ENCODE assay signal across 10 cellular contexts in the genomic region with DNA sequence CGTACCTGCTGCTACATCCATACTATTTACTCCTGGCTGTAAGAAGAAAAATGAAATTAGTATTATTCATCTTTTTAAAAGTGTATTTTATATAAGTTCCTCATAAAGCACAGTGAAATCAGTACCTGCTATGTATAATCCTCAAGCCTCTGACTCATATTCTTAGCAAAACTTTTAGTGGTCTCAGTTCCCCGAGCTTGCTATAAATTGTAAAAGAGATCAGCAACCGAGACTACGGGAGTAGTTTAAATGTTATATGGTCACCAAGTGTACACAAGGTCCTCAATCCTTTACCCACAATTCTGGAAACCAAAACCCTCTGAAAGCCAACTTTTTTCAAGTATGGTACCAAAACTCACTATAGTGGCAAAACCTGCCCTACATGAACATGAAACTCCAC. TPM values are rescaled to one million over a fixed set of nuclear protein-coding genes. Genes with fewer than 3 reads are reported as not detected.
DNase-seq lines count a peak whose midpoint lies in the region; ATAC-seq, FAIRE-seq and TF ChIP-seq lines count a peak whose summit lies in the region.
"Had no signal": no experiment of that assay in that cellular context is flagged by ENCODE, and none has a peak within 500 bp of the region (broad histone marks: within the 10 kb centered on the region; RNA-seq: fewer than 3 reads in every experiment).

No MANE protein-coding gene starts in this region.

- TSS peak; percentile 12 for BruUV-seq in K562 (replicated peaks; lab: Mats Ljungman, UMichigan)

- H2BK12ac ChIP-seq in trophoblast cell (ENCODE audit: low read length) = no peak overlapping the region

- no peak overlapping the region for H2AFZ ChIP-seq in K562 (ENCODE audit: low read depth, low read length)
- H2AFZ ChIP-seq in trophoblast cell (ENCODE audit: insufficient read depth, low read length, poor library complexity) = no peak overlapping the region

- no peaks in the 10 kb centered on the region for H3K79me1 ChIP-seq in trophoblast cell (ENCODE audit: low read length)

- H4K12ac ChIP-seq in trophoblast cell (ENCODE audit: low read depth, low read length) = no peak overlapping the region

- H2BK5ac ChIP-seq in trophoblast cell (ENCODE audit: low read depth, low read length, poor library complexity) = no peak overlapping the region

- TF ChIP-seq CTCF in K562 (IDR thresholded peaks at IDR 0.05 in 2 of 3, conservative IDR thresholded peaks at IDR 0.05 in 1 of 3; ENCODE audit: insufficient read depth in 2 of 3, low read depth in 1 of 3, low read length in 3 of 3) = no peak

- H3K23ac ChIP-seq in trophoblast cell (ENCODE audit: low read length) = no peak overlapping the region

- no peak overlapping the region for H3K4ac ChIP-seq in trophoblast cell (ENCODE audit: low read depth, low read length)

- in situ Hi-C loops in K562 (cut with MboI) = no loop called here

- no peak overlapping the region for H3K14ac ChIP-seq in trophoblast cell (ENCODE audit: low read length)

- H3K27me3 ChIP-seq in K562 (ENCODE audit: control insufficient read depth in 2 of 2, insufficient read depth in 2 of 2, low read length in 2 of 2) = no peaks in the 10 kb centered on the region
- no peaks in the 10 kb centered on the region for H3K27me3 ChIP-seq in small intestine (ENCODE audit: control insufficient read depth in 2 of 2, insufficient read depth in 2 of 2, low read length in 2 of 2)
- no peaks in the 10 kb centered on the region for H3K27me3 ChIP-seq in trophoblast cell (ENCODE audit: insufficient read depth, low read length)

- 98% methylated on average over 4 of the region's 4 CpGs for WGBS in K562 (ENCODE audit: insufficient coverage, low coverage, missing lambda C conversion rate)
- WGBS in small intestine, 3 donors = 72 to 86% (median 85%) methylated on average over 4 of the region's 4 CpGs
- WGBS in trophoblast cell (ENCODE audit: extremely low coverage, insufficient coverage, insufficient read length) = no CpG with 5 or more reads among the region's 4 CpGs

- ATAC-seq in GM18519 (IDR thresholded peaks at IDR 0.05; ENCODE audit: low FRiP score, unreplicated experiment) (peak; percentile 91), GM21360 (IDR thresholded peaks at IDR 0.05; ENCODE audit: unreplicated experiment) (peak; percentile 94), HG03060 (IDR thresholded peaks at IDR 0.05; ENCODE audit: low read depth, unreplicated experiment) (peak; percentile 92), K562 (no peak)

- H4K20me1 ChIP-seq in K562 (replicated peaks; ENCODE audit: control insufficient read depth, insufficient read depth, low read length) = no peaks in the 10 kb centered on the region

- no peak for TF ChIP-seq RAD21 in K562 (CRISPR knock-in tag; conservative IDR thresholded peaks at IDR 0.05 in 1 of 2, IDR thresholded peaks at IDR 0.05 in 1 of 2)

- FAIRE-seq in K562 (lab: Jason Lieb, UNC) (no peak), small intestine (lab: Jason Lieb, UNC) (no peak)

- no peak for DNase-seq in K562 (ENCODE audit: extremely low read depth in 1 of 4, low spot score in 3 of 4)
- DNase-seq in UCSD-AML1 (lab: John Stamatoyannopoulos, UW; ENCODE audit: unreplicated experiment) = no peak
- DNase-seq in small intestine = no peak
- DNase-seq in trophoblast cell = no peak
- DNase-seq in HEK293T (ENCODE audit: extremely low spot score) = no peak
- DNase-seq: activated naive CD8-positive, alpha-beta T cell treated with anti-CD3 and anti-CD28 coated beads, Interleukin-2, amount 10 ng/mL, durations not matched to agents 7 days and 5 days; NCI-H446 treated with DMSO at 0.1 percent for 48 hours had no signal

- H3K9me1 ChIP-seq in K562 (ENCODE audit: control insufficient read depth, insufficient read depth, low read length) = no peaks in the 10 kb centered on the region

- H3K4me1 ChIP-seq in K562 (replicated peaks in 1 of 2; ENCODE audit: control insufficient read depth in 2 of 2, insufficient read depth in 2 of 2, low read length in 2 of 2) = no peaks in the 10 kb centered on the region
- no peaks in the 10 kb centered on the region for H3K4me1 ChIP-seq in small intestine (ENCODE audit: control insufficient read depth in 2 of 2, insufficient read depth in 1 of 2, low read depth in 1 of 2, low read length in 1 of 2)
- H3K4me1 ChIP-seq in trophoblast cell (ENCODE audit: control insufficient read depth in 1 of 2, insufficient read depth in 2 of 2, low read length in 2 of 2) = no peaks in the 10 kb centered on the region

- POLR2A ChIA-PET in K562 (lab: Yijun Ruan, JAX) (interaction anchor here (0.6 kb wide), 1 partner anchor 16 kb away, joined by 3 read pairs; no protein-coding TSS in a partner anchor), HEK293T (lab: Yijun Ruan, JAX) (no interaction called here)

- no peak overlapping the region for H2BK120ac ChIP-seq in trophoblast cell (ENCODE audit: insufficient read depth, low read length, poor library complexity)

- H4K91ac ChIP-seq in trophoblast cell (ENCODE audit: low read depth, low read length) = no peak overlapping the region

- TF ChIP-seq POLR2A in K562 (conservative IDR thresholded peaks at IDR 0.05) = no peak

- no peak overlapping the region for H2AK5ac ChIP-seq in trophoblast cell (ENCODE audit: low read length)

- H3K9ac ChIP-seq in K562 (ENCODE audit: insufficient read depth in 1 of 2, low read depth in 2 of 2, low read length in 2 of 2) (no peak overlapping the region), trophoblast cell (ENCODE audit: low read length) (no peak overlapping the region)

- H3K18ac ChIP-seq in trophoblast cell (ENCODE audit: low read length) = no peak overlapping the region

- CTCF ChIA-PET in K562 (lab: Yijun Ruan, JAX; ENCODE audit: low intra/inter-chr PET ratio) (no interaction called here), HEK293T (lab: Yijun Ruan, JAX) (no interaction called here)

- intact Hi-C loops in K562 (cut with micrococcal nuclease) = no loop called here

- H3K36me3 ChIP-seq in K562 (ENCODE audit: control insufficient read depth, insufficient read depth, low read length) = peaks cover 77% of the 10 kb centered on the region
- no peaks in the 10 kb centered on the region for H3K36me3 ChIP-seq in small intestine (ENCODE audit: control insufficient read depth in 2 of 2, insufficient read depth in 2 of 2, low read length in 2 of 2)
- H3K36me3 ChIP-seq in trophoblast cell (ENCODE audit: control insufficient read depth in 1 of 2, insufficient read depth in 2 of 2, low read length in 2 of 2) = peaks cover 3 to 7% of the 10 kb centered on the region in 2 experiments

- H3K9me3 ChIP-seq in K562 (replicated peaks; ENCODE audit: control insufficient read depth, insufficient read depth, low read depth, low read length) = no peaks in the 10 kb centered on the region
- H3K9me3 ChIP-seq in small intestine (ENCODE audit: control insufficient read depth, low read depth) = no peaks in the 10 kb centered on the region
- H3K9me3 ChIP-seq in trophoblast cell (ENCODE audit: insufficient read depth, low read depth, low read length) = no peaks in the 10 kb centered on the region

- no peak overlapping the region for H3K27ac ChIP-seq in K562 (ENCODE audit: extremely low read depth, low read depth, low read length)
- H3K27ac ChIP-seq in small intestine (ENCODE audit: low read depth in 1 of 2, low read length in 1 of 2) = no peak overlapping the region
- no peak overlapping the region for H3K27ac ChIP-seq in trophoblast cell (ENCODE audit: low read depth, low read length)

- no peak for TF ChIP-seq EP300 in K562 (IDR thresholded peaks at IDR 0.05; ENCODE audit: low read length)

- H3K79me2 ChIP-seq in K562 (ENCODE audit: control insufficient read depth, insufficient read depth, low read length) = peaks cover 69% of the 10 kb centered on the region
- H3K79me2 ChIP-seq in trophoblast cell (ENCODE audit: control insufficient read depth, insufficient read depth, low read length, poor library complexity) = no peaks in the 10 kb centered on the region

- no peak overlapping the region for H3K4me2 ChIP-seq in K562 (ENCODE audit: insufficient read depth, low read length)
- no peak overlapping the region for H3K4me2 ChIP-seq in trophoblast cell (ENCODE audit: low read length)

- H4K8ac ChIP-seq in trophoblast cell (ENCODE audit: low read depth, low read length) = no peak overlapping the region

- H3K4me3 ChIP-seq in K562 (no peak overlapping the region), small intestine (ENCODE audit: low read depth in 1 of 2, low read length in 2 of 2) (no peak overlapping the region), trophoblast cell (ENCODE audit: low read depth, low read length) (no peak overlapping the region)

RNA-seq across cellular contexts. Expression of a gene that starts 24.2 kb away (rescaled TPM):
- total RNA-seq in K562 (2011; cell fraction: chromatin; rRNA removed; ENCODE audit: low replicate concordance) = 282 and 367 TPM in 2 replicates
- 174 and 192 TPM in 2 replicates for total RNA-seq in K562 (2011; cell fraction: nucleolus; rRNA removed)
- 193 and 254 TPM in 2 replicates for total RNA-seq in K562 (2011; cell fraction: nucleoplasm; rRNA removed)
- 209 and 304 TPM in 2 replicates for total RNA-seq in K562 (2014; rRNA removed)
- total RNA-seq in K562 (2014; rRNA removed; fragmentation: Illumina TruSeq; extraction: Trizol) = 266 and 313 TPM in 2 replicates
- total RNA-seq in K562 (2015; rRNA removed; fragmentation: Illumina TruSeq; extraction: Trizol) = 254 and 279 TPM in 2 replicates
- 226 and 243 TPM in 2 replicates for total RNA-seq in K562 (2021)
- 253 and 264 TPM in 2 replicates for polyA plus RNA-seq in K562 (2011; rRNA removed)
- 129 and 140 TPM in 2 replicates for polyA plus RNA-seq in K562 (2011; cell fraction: cytosol; rRNA removed)
- polyA plus RNA-seq in K562 (2011; cell fraction: nucleus; rRNA removed) = 330 and 356 TPM in 2 replicates
- 99.7 and 137 TPM in 2 replicates for polyA plus RNA-seq in K562 (2012)
- polyA plus RNA-seq in K562 (2014; fragmentation: Illumina TruSeq; extraction: Trizol) = 165 and 245 TPM in 2 replicates
- 100 to 1,000 TPM; 168 to 190 TPM for polyA plus RNA-seq in K562 (2014; fragmentation: Nextera tagmentation; extraction: Ambion mirVana)
- 220 and 276 TPM in 2 replicates for polyA plus RNA-seq in K562 (2014; rRNA removed)
- polyA minus RNA-seq in K562 (2011; rRNA and poly(A)+ RNA removed) = 497 and 561 TPM in 2 replicates
- 124 and 173 TPM in 2 replicates for polyA minus RNA-seq in K562 (2011; cell fraction: cytosol; rRNA and poly(A)+ RNA removed)
- 304 and 434 TPM in 2 replicates for polyA minus RNA-seq in K562 (2011; cell fraction: nucleus; rRNA and poly(A)+ RNA removed)
- 10 to 100 TPM; 26.4 to 45.9 (median 41.1) TPM for polyA plus RNA-seq in small intestine
- polyA plus RNA-seq in trophoblast cell (2013) = 132 and 137 TPM in 2 replicates

RNA-seq across cellular contexts. Expression of a gene that starts 25.4 kb away (rescaled TPM):
- 37.7 and 85.6 TPM in 2 replicates for total RNA-seq in K562 (2011; cell fraction: chromatin; rRNA removed; ENCODE audit: low replicate concordance)
- total RNA-seq in K562 (2011; cell fraction: nucleolus; rRNA removed) = 35.0 and 38.3 TPM in 2 replicates
- total RNA-seq in K562 (2011; cell fraction: nucleoplasm; rRNA removed) = 49.1 and 73.5 TPM in 2 replicates
- total RNA-seq in K562 (2014; rRNA removed) = 16.9 and 19.2 TPM in 2 replicates
- 42.9 and 44.1 TPM in 2 replicates for total RNA-seq in K562 (2014; rRNA removed; fragmentation: Illumina TruSeq; extraction: Trizol)
- total RNA-seq in K562 (2015; rRNA removed; fragmentation: Illumina TruSeq; extraction: Trizol) = 33.1 and 37.2 TPM in 2 replicates
- total RNA-seq in K562 (2021) = 31.5 and 33.9 TPM in 2 replicates
- 86.6 and 98.5 TPM in 2 replicates for polyA plus RNA-seq in K562 (2011; rRNA removed)
- polyA plus RNA-seq in K562 (2011; cell fraction: cytosol; rRNA removed) = 29.3 and 122 TPM in 2 replicates
- 48.8 and 82.9 TPM in 2 replicates for polyA plus RNA-seq in K562 (2011; cell fraction: nucleus; rRNA removed)
- 28.9 and 43.3 TPM in 2 replicates for polyA plus RNA-seq in K562 (2012)
- polyA plus RNA-seq in K562 (2014; fragmentation: Illumina TruSeq; extraction: Trizol) = 35.2 and 42.2 TPM in 2 replicates
- 10 to 100 TPM; 27.4 to 29.6 TPM for polyA plus RNA-seq in K562 (2014; fragmentation: Nextera tagmentation; extraction: Ambion mirVana)
- polyA plus RNA-seq in K562 (2014; rRNA removed) = 28.8 and 36.2 TPM in 2 replicates
- polyA minus RNA-seq in K562 (2011; rRNA and poly(A)+ RNA removed) = 52.4 and 62.2 TPM in 2 replicates
- polyA minus RNA-seq in K562 (2011; cell fraction: cytosol; rRNA and poly(A)+ RNA removed) = 20.6 and 34.5 TPM in 2 replicates
- polyA minus RNA-seq in K562 (2011; cell fraction: nucleus; rRNA and poly(A)+ RNA removed) = 23.0 and 38.1 TPM in 2 replicates
- polyA plus RNA-seq in small intestine = 10 to 100 TPM in 2 of 3 donors, 1 to 10 TPM in 1; 5.7 to 12.5 (median 11.3) TPM
- 25.4 and 27.1 TPM in 2 replicates for polyA plus RNA-seq in trophoblast cell (2013)
